22 cellular contexts compared by ENCODE assay signal in the genomic region with DNA sequence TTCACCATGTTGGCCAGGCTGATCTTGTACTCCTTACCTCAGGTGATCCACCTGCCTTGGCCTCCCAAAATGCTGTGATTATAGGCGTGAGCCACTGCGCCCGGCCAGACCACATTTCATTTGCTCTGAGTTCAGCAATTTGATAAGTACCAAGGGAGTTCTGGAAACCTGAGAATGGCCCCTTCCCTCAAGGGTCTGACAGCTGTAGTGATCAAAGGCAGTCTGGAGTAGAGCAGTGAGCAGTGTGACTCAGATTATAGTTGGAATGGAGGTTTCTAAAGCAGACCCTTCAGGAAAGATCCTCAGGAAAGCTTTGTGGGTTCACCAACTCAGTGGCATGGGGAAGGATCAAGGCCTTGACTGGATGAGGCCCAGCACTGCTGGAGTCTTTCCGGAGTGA. TPM values are rescaled to one million over a fixed set of nuclear protein-coding genes. Genes with fewer than 3 reads are reported as not detected.
DNase-seq lines count a peak whose midpoint lies in the region; ATAC-seq, FAIRE-seq and TF ChIP-seq lines count a peak whose summit lies in the region.
"Had no signal": no experiment of that assay in that cellular context is flagged by ENCODE, and none has a peak within 500 bp of the region (broad histone marks: within the 10 kb centered on the region; RNA-seq: fewer than 3 reads in every experiment).

No MANE protein-coding gene starts in this region.

- peaks cover 0 to 4% of the 10 kb centered on the region in 2 donors for H3K36me3 Mint-ChIP-seq in activated T-cell treated with anti-CD3 and anti-CD28 coated beads, Interleukin-2, amount 50 U/mL, for 72 hours (ENCODE audit: insufficient read depth in 2 of 2)
- peaks cover 12% of the 10 kb centered on the region for H3K36me3 Mint-ChIP-seq in endothelial cell (ENCODE audit: low read depth, unreplicated experiment)
- peaks cover 10% of the 10 kb centered on the region for H3K36me3 Mint-ChIP-seq in stimulated activated memory B cell treated with anti-CD40 and anti-IgM and Interleukin-4, amounts not matched to agents 10 μg/mL and 1 μg/mL and 100 μg/mL, for 72 hours

- intact Hi-C loops in gastrocnemius medialis (cut with DNase I; ENCODE audit: low total_unique reads) = no loop called here

- in situ Hi-C loops in gastrocnemius medialis (cut with MboI; ENCODE audit: low sequenced_read_pairs in 4 of 4) = no loop called here

- H3K4me1 ChIP-seq in gastrocnemius medialis = peaks cover 31 to 37% of the 10 kb centered on the region in 2 donors
- H3K4me1 ChIP-seq in tibial nerve = peaks cover 0 to 38% (median 20%) of the 10 kb centered on the region in 4 donors
- H3K4me1 ChIP-seq: BE2C had no signal

- no peaks in the 10 kb centered on the region for H3K27me3 ChIP-seq in gastrocnemius medialis
- no peaks in the 10 kb centered on the region for H3K27me3 ChIP-seq in tibial nerve
- H3K27me3 ChIP-seq: BE2C had no signal

- TF ChIP-seq POLR2A in gastrocnemius medialis (IDR thresholded peaks at IDR 0.05) (no peak), tibial nerve (IDR thresholded peaks at IDR 0.05) (no peak)

- DNase-seq in activated T-cell treated with anti-CD3 and anti-CD28 coated beads, Interleukin-2, amount 50 U/mL, for 72 hours = no peak
- DNase-seq in activated T-cell treated with anti-CD3 and anti-CD28 coated beads for 4 hours = no peak
- DNase-seq in HTR-8/SVneo (ENCODE audit: insufficient read length, low spot score) = no peak
- DNase-seq in endothelial cell (ENCODE audit: low spot score) = no peak
- no peak for DNase-seq in gastrocnemius medialis
- DNase-seq in HuH-7 (ENCODE audit: low spot score) = no peak
- DNase-seq in tibial nerve (ENCODE audit: low spot score in 2 of 2) = no peak
- DNase-seq: BE2C, COR-L47, DMS79, KBM-7, MM.1S, NCI-H1048, NCI-H1436, NCI-H187 treated with DMSO at 0.1 percent for 48 hours, NCI-H526, OCI-M1, SHP77 had no signal

- H3K9me3 ChIP-seq in gastrocnemius medialis = no peaks in the 10 kb centered on the region
- no peaks in the 10 kb centered on the region for H3K9me3 ChIP-seq in tibial nerve
- H3K9me3 ChIP-seq: BE2C had no signal

- TF ChIP-seq CTCF in endothelial cell (IDR thresholded peaks at IDR 0.05; ENCODE audit: unreplicated experiment) (no peak), gastrocnemius medialis (IDR thresholded peaks at IDR 0.05 in 4 of 5, conservative IDR thresholded peaks at IDR 0.05 in 1 of 5) (no peak), tibial nerve (IDR thresholded peaks at IDR 0.05) (no peak)

- no peak overlapping the region for H3K4me3 ChIP-seq in gastrocnemius medialis
- H3K4me3 ChIP-seq in tibial nerve = no peak overlapping the region

- peak; percentile 51 for FAIRE-seq in HTR-8/SVneo (lab: Jason Lieb, UNC)
- FAIRE-seq: GM19239, HepG2 had no signal

- H3K36me3 ChIP-seq in gastrocnemius medialis = no peaks in the 10 kb centered on the region
- H3K36me3 ChIP-seq in tibial nerve = peaks cover 0 to 24% (median 4%) of the 10 kb centered on the region in 3 donors
- H3K36me3 ChIP-seq: BE2C had no signal

- WGBS in tibial nerve, 2 donors = 92% methylated on average over 4 of the region's 4 CpGs

- no peak for ATAC-seq in activated T-cell treated with anti-CD3 and anti-CD28 coated beads, Interleukin-2, amount 50 U/mL, for 72 hours (replicated peaks in 1 of 2)
- ATAC-seq in gastrocnemius medialis = no peak
- no peak for ATAC-seq in stimulated activated memory B cell treated with anti-CD40 and anti-IgM and Interleukin-4, amounts not matched to agents 10 μg/mL and 1 μg/mL and 100 μg/mL, for 72 hours

- H3K27ac Mint-ChIP-seq in activated T-cell treated with anti-CD3 and anti-CD28 coated beads, Interleukin-2, amount 50 U/mL, for 72 hours = peak overlapping the region; percentile 32
- H3K27ac Mint-ChIP-seq in endothelial cell (ENCODE audit: unreplicated experiment) = peak overlapping the region; percentile 84
- H3K27ac Mint-ChIP-seq in stimulated activated memory B cell treated with anti-CD40 and anti-IgM and Interleukin-4, amounts not matched to agents 10 μg/mL and 1 μg/mL and 100 μg/mL, for 72 hours = no peak overlapping the region

- no peaks in the 10 kb centered on the region for H3K27me3 Mint-ChIP-seq in activated T-cell treated with anti-CD3 and anti-CD28 coated beads, Interleukin-2, amount 50 U/mL, for 72 hours (ENCODE audit: low read depth)
- peaks cover 2% of the 10 kb centered on the region for H3K27me3 Mint-ChIP-seq in endothelial cell (ENCODE audit: unreplicated experiment)
- no peaks in the 10 kb centered on the region for H3K27me3 Mint-ChIP-seq in stimulated activated memory B cell treated with anti-CD40 and anti-IgM and Interleukin-4, amounts not matched to agents 10 μg/mL and 1 μg/mL and 100 μg/mL, for 72 hours

- no peaks in the 10 kb centered on the region for H3K9me3 Mint-ChIP-seq in activated T-cell treated with anti-CD3 and anti-CD28 coated beads, Interleukin-2, amount 50 U/mL, for 72 hours
- H3K9me3 Mint-ChIP-seq in endothelial cell (ENCODE audit: unreplicated experiment) = no peaks in the 10 kb centered on the region
- H3K9me3 Mint-ChIP-seq in stimulated activated memory B cell treated with anti-CD40 and anti-IgM and Interleukin-4, amounts not matched to agents 10 μg/mL and 1 μg/mL and 100 μg/mL, for 72 hours = no peaks in the 10 kb centered on the region

- H3K27ac ChIP-seq in gastrocnemius medialis (peak overlapping the region in 3 of 4 donors; percentile 13 to 34 (median 24)), tibial nerve (no peak overlapping the region)

- no peak for TF ChIP-seq EP300 in tibial nerve (IDR thresholded peaks at IDR 0.05)

- no peak overlapping the region for H3K4me3 Mint-ChIP-seq in activated T-cell treated with anti-CD3 and anti-CD28 coated beads, Interleukin-2, amount 50 U/mL, for 72 hours
- H3K4me3 Mint-ChIP-seq in endothelial cell (ENCODE audit: unreplicated experiment) = no peak overlapping the region
- H3K4me3 Mint-ChIP-seq in stimulated activated memory B cell treated with anti-CD40 and anti-IgM and Interleukin-4, amounts not matched to agents 10 μg/mL and 1 μg/mL and 100 μg/mL, for 72 hours = no peak overlapping the region

- H3K4me1 Mint-ChIP-seq in activated T-cell treated with anti-CD3 and anti-CD28 coated beads, Interleukin-2, amount 50 U/mL, for 72 hours (ENCODE audit: low read depth) = peaks cover 22% of the 10 kb centered on the region
- H3K4me1 Mint-ChIP-seq in endothelial cell (ENCODE audit: unreplicated experiment) = peaks cover 51% of the 10 kb centered on the region
- peaks cover 16% of the 10 kb centered on the region for H3K4me1 Mint-ChIP-seq in stimulated activated memory B cell treated with anti-CD40 and anti-IgM and Interleukin-4, amounts not matched to agents 10 μg/mL and 1 μg/mL and 100 μg/mL, for 72 hours

RNA-seq across cellular contexts. Expression of a gene that starts 7.1 kb away (rescaled TPM):
- 10 to 100 TPM; 16.1 to 16.2 TPM for total RNA-seq in activated T-cell treated with anti-CD3 and anti-CD28 coated beads, Interleukin-2, amount 50 U/mL, for 72 hours
- 47.5 TPM for total RNA-seq in endothelial cell (ENCODE audit: unreplicated experiment)
- 10 to 100 TPM in 1 of 4 donors, 1 to 10 TPM in 3; 4.1 to 12.7 (median 6.9) TPM for total RNA-seq in gastrocnemius medialis
- total RNA-seq in tibial nerve = 10 to 100 TPM; 22.2 to 30.8 (median 24.2) TPM

RNA-seq across cellular contexts. Expression of a gene that starts 15.5 kb away (rescaled TPM):
- total RNA-seq in activated T-cell treated with anti-CD3 and anti-CD28 coated beads, Interleukin-2, amount 50 U/mL, for 72 hours = 1 to 10 TPM in 1 of 2 donors, under 1 TPM in 1; 0.60 to 1.9 TPM
- total RNA-seq in endothelial cell (ENCODE audit: unreplicated experiment) (0.56 TPM), gastrocnemius medialis (1 to 10 TPM in 2 of 4 donors, under 1 TPM in 1, not detected in 1; 0.87 to 2.8 (median 1.1) TPM), tibial nerve (10 to 100 TPM in 1 of 4 donors, 1 to 10 TPM in 3; 2.0 to 15.1 (median 3.9) TPM)
- total RNA-seq: H4 had no signal

RNA-seq across cellular contexts. Expression of a gene that starts 27.3 kb away (rescaled TPM):
- 10 to 100 TPM; 82.9 to 86.4 TPM for total RNA-seq in activated T-cell treated with anti-CD3 and anti-CD28 coated beads, Interleukin-2, amount 50 U/mL, for 72 hours
- 83.0 TPM for total RNA-seq in endothelial cell (ENCODE audit: unreplicated experiment)
- 10 to 100 TPM; 27.5 to 58.9 (median 48.5) TPM for total RNA-seq in gastrocnemius medialis
- total RNA-seq in tibial nerve = 10 to 100 TPM; 36.7 to 62.4 (median 55.6) TPM

RNA-seq across cellular contexts. Expression of a gene that starts 31.5 kb away (rescaled TPM):
- 1 to 10 TPM; 4.2 to 5.0 TPM for total RNA-seq in activated T-cell treated with anti-CD3 and anti-CD28 coated beads, Interleukin-2, amount 50 U/mL, for 72 hours
- total RNA-seq in endothelial cell (ENCODE audit: unreplicated experiment) (0.56 TPM), gastrocnemius medialis (under 1 TPM in 1 of 4 donors, not detected in 3; 0.27 TPM), tibial nerve (1 to 10 TPM in 3 of 4 donors, under 1 TPM in 1; 0.87 to 3.6 (median 1.6) TPM)

RNA-seq across cellular contexts. Expression of a gene that starts 36.5 kb away (rescaled TPM):
- total RNA-seq in activated T-cell treated with anti-CD3 and anti-CD28 coated beads, Interleukin-2, amount 50 U/mL, for 72 hours = 100 to 1,000 TPM; 169 to 184 TPM
- total RNA-seq in endothelial cell (ENCODE audit: unreplicated experiment) (15.3 TPM), gastrocnemius medialis (10 to 100 TPM; 18.3 to 41.4 (median 23.9) TPM), tibial nerve (10 to 100 TPM; 22.9 to 57.6 (median 39.4) TPM)

Comparison
In these comparisons a context has a peak if more than half of its experiments do, and no peak if none do; other contexts are left out.
1. H3K27ac ChIP-seq: peak in gastrocnemius medialis (3 of 4); none in tibial nerve (0 of 4).